Comparison of ENCODE assay signal across 1 cellular context in the genomic region with DNA sequence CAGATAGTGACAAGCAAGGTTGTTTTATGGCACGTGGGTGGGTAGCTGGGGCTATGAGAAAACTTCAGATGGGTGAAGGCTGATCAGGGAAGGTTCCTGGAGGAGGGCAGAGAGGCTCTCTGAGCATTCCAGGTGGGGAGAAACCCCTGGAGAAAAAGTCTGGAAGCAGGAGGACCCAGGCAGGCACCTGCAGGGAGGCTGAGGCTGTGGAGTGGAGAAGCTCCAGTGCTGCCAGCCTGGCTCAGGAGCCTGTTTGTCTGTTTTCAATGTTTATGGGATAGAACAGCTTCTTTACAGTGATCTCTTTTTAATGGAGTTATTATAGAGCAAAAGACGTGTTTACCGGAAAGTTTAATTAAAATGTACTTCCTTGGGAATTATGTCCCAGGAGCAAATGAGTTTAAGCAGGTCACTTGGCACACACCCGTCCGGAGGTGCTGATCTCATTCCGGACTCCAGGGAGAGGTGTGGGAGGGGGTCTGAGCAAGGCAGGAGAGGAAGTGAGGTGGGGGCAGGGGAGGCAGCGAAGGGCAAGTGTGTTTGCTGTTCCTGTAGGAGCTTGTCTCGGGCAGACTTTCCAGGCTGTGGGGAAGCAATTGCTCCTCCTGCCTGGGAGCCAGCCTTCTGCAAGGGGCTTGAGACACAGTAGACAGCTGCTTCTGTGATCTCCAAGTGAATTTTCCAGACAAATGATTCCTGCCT.
TF ChIP-seq lines count a peak whose summit lies in the region.

No MANE protein-coding gene starts in this region.

TF ChIP-seq in GM23338, 12 proteins besides CTCF, POLR2A, EP300 and RAD21 (continued from another document):
- TF ChIP-seq JUNB (IDR thresholded peaks at IDR 0.05; ENCODE audit: unreplicated experiment) (no peak), STAT1 (IDR thresholded peaks at IDR 0.05; ENCODE audit: unreplicated experiment) (no peak), CREB1 (CRISPR knock-in tag; IDR thresholded peaks at IDR 0.05; ENCODE audit: low read depth) (no peak), EZH2phosphoT487 (IDR thresholded peaks at IDR 0.05; ENCODE audit: unreplicated experiment) (no peak), ZNF331 (CRISPR knock-in tag; IDR thresholded peaks at IDR 0.05; ENCODE audit: low read depth) (no peak), ZNF114 (CRISPR knock-in tag; IDR thresholded peaks at IDR 0.05) (no peak)
- TF ChIP-seq, protein P1, sequence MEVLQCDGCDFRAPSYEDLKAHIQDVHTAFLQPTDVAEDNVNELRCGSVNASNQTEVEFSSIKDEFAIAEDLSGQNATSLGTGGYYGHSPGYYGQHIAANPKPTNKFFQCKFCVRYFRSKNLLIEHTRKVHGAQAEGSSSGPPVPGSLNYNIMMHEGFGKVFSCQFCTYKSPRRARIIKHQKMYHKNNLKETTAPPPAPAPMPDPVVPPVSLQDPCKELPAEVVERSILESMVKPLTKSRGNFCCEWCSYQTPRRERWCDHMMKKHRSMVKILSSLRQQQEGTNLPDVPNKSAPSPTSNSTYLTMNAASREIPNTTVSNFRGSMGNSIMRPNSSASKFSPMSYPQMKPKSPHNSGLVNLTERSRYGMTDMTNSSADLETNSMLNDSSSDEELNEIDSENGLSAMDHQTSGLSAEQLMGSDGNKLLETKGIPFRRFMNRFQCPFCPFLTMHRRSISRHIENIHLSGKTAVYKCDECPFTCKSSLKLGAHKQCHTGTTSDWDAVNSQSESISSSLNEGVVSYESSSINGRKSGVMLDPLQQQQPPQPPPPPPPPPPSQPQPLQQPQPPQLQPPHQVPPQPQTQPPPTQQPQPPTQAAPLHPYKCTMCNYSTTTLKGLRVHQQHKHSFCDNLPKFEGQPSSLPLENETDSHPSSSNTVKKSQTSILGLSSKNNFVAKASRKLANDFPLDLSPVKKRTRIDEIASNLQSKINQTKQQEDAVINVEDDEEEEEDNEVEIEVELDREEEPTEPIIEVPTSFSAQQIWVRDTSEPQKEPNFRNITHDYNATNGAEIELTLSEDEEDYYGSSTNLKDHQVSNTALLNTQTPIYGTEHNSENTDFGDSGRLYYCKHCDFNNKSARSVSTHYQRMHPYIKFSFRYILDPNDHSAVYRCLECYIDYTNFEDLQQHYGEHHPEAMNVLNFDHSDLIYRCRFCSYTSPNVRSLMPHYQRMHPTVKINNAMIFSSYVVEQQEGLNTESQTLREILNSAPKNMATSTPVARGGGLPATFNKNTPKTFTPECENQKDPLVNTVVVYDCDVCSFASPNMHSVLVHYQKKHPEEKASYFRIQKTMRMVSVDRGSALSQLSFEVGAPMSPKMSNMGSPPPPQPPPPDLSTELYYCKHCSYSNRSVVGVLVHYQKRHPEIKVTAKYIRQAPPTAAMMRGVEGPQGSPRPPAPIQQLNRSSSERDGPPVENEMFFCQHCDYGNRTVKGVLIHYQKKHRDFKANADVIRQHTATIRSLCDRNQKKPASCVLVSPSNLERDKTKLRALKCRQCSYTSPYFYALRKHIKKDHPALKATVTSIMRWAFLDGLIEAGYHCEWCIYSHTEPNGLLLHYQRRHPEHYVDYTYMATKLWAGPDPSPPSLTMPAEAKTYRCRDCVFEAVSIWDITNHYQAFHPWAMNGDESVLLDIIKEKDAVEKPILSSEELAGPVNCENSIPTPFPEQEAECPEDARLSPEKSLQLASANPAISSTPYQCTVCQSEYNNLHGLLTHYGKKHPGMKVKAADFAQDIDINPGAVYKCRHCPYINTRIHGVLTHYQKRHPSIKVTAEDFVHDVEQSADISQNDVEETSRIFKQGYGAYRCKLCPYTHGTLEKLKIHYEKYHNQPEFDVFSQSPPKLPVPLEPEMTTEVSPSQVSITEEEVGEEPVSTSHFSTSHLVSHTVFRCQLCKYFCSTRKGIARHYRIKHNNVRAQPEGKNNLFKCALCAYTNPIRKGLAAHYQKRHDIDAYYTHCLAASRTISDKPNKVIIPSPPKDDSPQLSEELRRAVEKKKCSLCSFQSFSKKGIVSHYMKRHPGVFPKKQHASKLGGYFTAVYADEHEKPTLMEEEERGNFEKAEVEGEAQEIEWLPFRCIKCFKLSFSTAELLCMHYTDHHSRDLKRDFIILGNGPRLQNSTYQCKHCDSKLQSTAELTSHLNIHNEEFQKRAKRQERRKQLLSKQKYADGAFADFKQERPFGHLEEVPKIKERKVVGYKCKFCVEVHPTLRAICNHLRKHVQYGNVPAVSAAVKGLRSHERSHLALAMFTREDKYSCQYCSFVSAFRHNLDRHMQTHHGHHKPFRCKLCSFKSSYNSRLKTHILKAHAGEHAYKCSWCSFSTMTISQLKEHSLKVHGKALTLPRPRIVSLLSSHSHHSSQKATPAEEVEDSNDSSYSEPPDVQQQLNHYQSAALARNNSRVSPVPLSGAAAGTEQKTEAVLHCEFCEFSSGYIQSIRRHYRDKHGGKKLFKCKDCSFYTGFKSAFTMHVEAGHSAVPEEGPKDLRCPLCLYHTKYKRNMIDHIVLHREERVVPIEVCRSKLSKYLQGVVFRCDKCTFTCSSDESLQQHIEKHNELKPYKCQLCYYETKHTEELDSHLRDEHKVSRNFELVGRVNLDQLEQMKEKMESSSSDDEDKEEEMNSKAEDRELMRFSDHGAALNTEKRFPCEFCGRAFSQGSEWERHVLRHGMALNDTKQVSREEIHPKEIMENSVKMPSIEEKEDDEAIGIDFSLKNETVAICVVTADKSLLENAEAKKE (CRISPR knock-in tag; IDR thresholded peaks at IDR 0.05), result no peak
- TF ChIP-seq, protein P2, sequence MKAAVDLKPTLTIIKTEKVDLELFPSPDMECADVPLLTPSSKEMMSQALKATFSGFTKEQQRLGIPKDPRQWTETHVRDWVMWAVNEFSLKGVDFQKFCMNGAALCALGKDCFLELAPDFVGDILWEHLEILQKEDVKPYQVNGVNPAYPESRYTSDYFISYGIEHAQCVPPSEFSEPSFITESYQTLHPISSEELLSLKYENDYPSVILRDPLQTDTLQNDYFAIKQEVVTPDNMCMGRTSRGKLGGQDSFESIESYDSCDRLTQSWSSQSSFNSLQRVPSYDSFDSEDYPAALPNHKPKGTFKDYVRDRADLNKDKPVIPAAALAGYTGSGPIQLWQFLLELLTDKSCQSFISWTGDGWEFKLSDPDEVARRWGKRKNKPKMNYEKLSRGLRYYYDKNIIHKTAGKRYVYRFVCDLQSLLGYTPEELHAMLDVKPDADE (IDR thresholded peaks at IDR 0.05), result no peak
TF ChIP-seq in GM23338: peak in this region for 0.
